Comparison of ENCODE assay signal across 15 cellular contexts in the genomic region with DNA sequence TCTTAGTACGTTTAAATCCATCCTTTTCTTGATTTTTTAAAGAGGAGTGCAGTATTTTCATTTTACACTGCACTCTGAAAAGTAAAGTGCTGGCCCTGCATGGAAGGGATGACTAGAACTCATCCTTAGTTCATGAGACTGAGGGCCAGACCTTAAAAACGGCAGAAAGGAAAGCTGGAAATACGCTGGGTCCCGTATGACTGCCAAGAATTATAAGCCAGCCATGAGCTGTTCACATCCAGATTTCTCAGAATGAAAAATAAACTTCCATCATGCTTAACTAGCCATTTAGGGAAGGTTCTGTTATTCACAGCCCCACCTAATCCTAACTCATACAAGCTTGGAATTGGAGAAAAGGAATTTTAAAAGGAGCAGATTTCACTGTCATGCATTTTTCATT.
"Had no signal": no experiment of that assay in that cellular context is flagged by ENCODE, and none has a peak within 500 bp of the region (broad histone marks: within the 10 kb centered on the region; RNA-seq: fewer than 3 reads in every experiment).

No MANE protein-coding gene starts in this region.

- H3K4me1 ChIP-seq: esophagus muscularis mucosa, lower lobe of right lung, thyroid gland had no signal

- H2AFZ ChIP-seq: hepatocyte had no signal

- H3K4me3 ChIP-seq: cardiac muscle cell, esophagus muscularis mucosa, hepatocyte, lower lobe of right lung, thyroid gland had no signal

- H3K27ac ChIP-seq: cardiac muscle cell, esophagus muscularis mucosa, hepatocyte, lower lobe of right lung, thyroid gland, WERI-Rb-1 had no signal

- H3K9me3 ChIP-seq: esophagus muscularis mucosa, lower lobe of right lung, thyroid gland had no signal

- H3K4me2 ChIP-seq: hepatocyte had no signal

- H3K79me2 ChIP-seq: hepatocyte had no signal

- H3K27me3 ChIP-seq: cardiac muscle cell, esophagus muscularis mucosa, hepatocyte, thyroid gland had no signal

- H3K36me3 ChIP-seq: cardiac muscle cell, esophagus muscularis mucosa, lower lobe of right lung, thyroid gland, WERI-Rb-1 had no signal

- ATAC-seq: lower lobe of right lung had no signal

- FAIRE-seq: endothelial cell of umbilical vein, islet of Langerhans had no signal

- DNase-seq: activated CD4-positive, alpha-beta T cell treated with anti-CD3 and anti-CD28 coated beads for 1 hour; activated CD4-positive, alpha-beta T cell treated with anti-CD3 and anti-CD28 coated beads, Interleukin-2, amount 50 U/mL, for 48 hours; dermis blood vessel endothelial cell; effector memory CD4-positive, alpha-beta T cell; left cardiac atrium; lower lobe of right lung; occipital lobe; stimulated activated naive CD4-positive, alpha-beta T cell; thyroid gland; WERI-Rb-1 had no signal
